In genomic region chr15:101495334-101496197, GRCh38 we compare ENCODE assay signal across 1 cellular context.
TF ChIP-seq lines count a peak whose summit lies in the region.

No MANE protein-coding gene starts in this region.

TF ChIP-seq in H1, 55 proteins besides CTCF, POLR2A, EP300 and RAD21:
- TF ChIP-seq CBX8 (IDR thresholded peaks at IDR 0.05; ENCODE audit: borderline replicate concordance, low read depth, low read length) (no peak), JUND (IDR thresholded peaks at IDR 0.05; ENCODE audit: low read length) (no peak), SIN3A (conservative IDR thresholded peaks at IDR 0.05 in 1 of 2, IDR thresholded peaks at IDR 0.05 in 1 of 2; ENCODE audit: low read depth in 1 of 2, low read length in 2 of 2) (no peak), SUZ12 (IDR thresholded peaks at IDR 0.05; ENCODE audit: low read length) (no peak), SP2 (IDR thresholded peaks at IDR 0.05; ENCODE audit: low read length) (no peak), YY1 (IDR thresholded peaks at IDR 0.05; ENCODE audit: low read depth, low read length) (no peak), NRF1 (IDR thresholded peaks at IDR 0.05; ENCODE audit: low read depth, low read length) (no peak), SP4 (IDR thresholded peaks at IDR 0.05; ENCODE audit: low read length) (no peak), RNF2 (IDR thresholded peaks at IDR 0.05; ENCODE audit: borderline replicate concordance, low read depth, low read length, missing control alignments, poor library complexity, severe bottlenecking) (no peak), BRCA1 (IDR thresholded peaks at IDR 0.05; ENCODE audit: low read depth, low read length) (no peak), ZNF274 (IDR thresholded peaks at IDR 0.05; ENCODE audit: borderline replicate concordance, extremely low read depth, low read length) (no peak), GABPA (IDR thresholded peaks at IDR 0.05; ENCODE audit: borderline replicate concordance, insufficient read depth, low read length) (no peak), EGR1 (IDR thresholded peaks at IDR 0.05; ENCODE audit: borderline replicate concordance, low read depth, low read length) (no peak)
- TF ChIP-seq, protein P1, sequence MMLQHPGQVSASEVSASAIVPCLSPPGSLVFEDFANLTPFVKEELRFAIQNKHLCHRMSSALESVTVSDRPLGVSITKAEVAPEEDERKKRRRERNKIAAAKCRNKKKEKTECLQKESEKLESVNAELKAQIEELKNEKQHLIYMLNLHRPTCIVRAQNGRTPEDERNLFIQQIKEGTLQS (IDR thresholded peaks at IDR 0.05; ENCODE audit: insufficient read depth, low read depth, low read length) = no peak
